Comparison of ENCODE assay signal across 8 cellular contexts in the genomic region with DNA sequence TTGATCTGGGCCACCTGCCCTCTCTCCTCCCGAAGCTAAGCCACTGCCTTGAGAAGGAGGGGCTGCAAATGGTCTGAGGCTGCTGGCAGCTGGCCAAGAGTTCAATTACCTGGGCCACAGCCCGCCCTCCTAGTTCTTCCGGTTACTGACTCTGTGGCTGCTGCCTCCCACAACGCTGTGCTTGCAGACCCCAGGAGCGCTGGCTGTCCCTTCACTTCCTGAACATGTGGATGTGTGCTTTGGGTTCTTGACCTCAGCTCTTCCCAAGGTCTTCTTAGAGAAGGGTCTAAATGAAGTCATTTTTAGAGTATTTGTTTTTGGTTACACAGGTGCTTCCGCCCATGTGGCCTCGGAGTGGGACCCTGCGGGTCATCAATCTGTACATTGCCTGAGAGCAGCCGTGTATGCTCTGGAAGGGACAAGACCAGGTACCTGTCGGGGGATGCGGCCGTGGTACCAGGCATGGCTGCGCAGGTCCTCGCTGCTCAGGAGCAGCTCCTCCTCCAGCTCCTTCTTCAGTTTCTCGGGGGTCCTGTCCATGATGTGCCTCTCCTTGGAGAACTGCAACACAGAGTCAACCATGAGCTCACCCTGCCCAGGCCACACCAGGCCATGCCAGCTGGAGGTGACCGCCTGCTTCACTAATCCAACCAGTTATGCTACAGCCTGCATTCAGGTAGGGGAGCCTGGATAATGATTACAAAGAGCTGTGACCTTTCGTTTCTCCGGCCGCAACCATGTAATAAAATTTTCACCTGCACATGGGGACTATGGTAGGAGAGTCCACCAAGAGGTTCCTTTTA.
A peak's percentile ranks its signal among the peaks of the same experiment; 100 is the strongest.
DNase-seq lines count a peak whose midpoint lies in the region; ATAC-seq and TF ChIP-seq lines count a peak whose summit lies in the region.

No MANE protein-coding gene starts in this region.

- DNase-seq in activated CD4-positive, alpha-beta memory T cell treated with anti-CD3 and anti-CD28 coated beads for 36 hours, result peak; percentile 10
- no peak for DNase-seq in activated CD4-positive, alpha-beta memory T cell treated with anti-CD3 and anti-CD28 coated beads, Interleukin-2, amount 10 ng/mL, durations not matched to agents 7 days and 5 days
- DNase-seq in NCI-H2081 (lab: John Stamatoyannopoulos, UW) (peak; percentile 88 to 94), astrocyte of the hippocampus (ENCODE audit: low read depth, low spot score) (peak; percentile 81), osteoblast (ENCODE audit: insufficient read length, low spot score, missing footprints) (peak; percentile 83), midbrain (lab: John Stamatoyannopoulos, UW) (no peak), GM03348 (ENCODE audit: low spot score) (no peak)

- H3K9me3 Mint-ChIP-seq in activated CD4-positive, alpha-beta memory T cell treated with anti-CD3 and anti-CD28 coated beads for 36 hours, result no peaks in the 10 kb centered on the region
- no peaks in the 10 kb centered on the region for H3K9me3 Mint-ChIP-seq in activated CD4-positive, alpha-beta memory T cell treated with anti-CD3 and anti-CD28 coated beads, Interleukin-2, amount 10 ng/mL, durations not matched to agents 7 days and 5 days

- H3K4me3 ChIP-seq in osteoblast (ENCODE audit: insufficient read depth, low read length), result no peak overlapping the region

- peaks cover 45% of the 10 kb centered on the region for H3K36me3 ChIP-seq in osteoblast (ENCODE audit: insufficient read depth, low read length)

- H2AFZ ChIP-seq in osteoblast (ENCODE audit: low read length), result no peak overlapping the region

- no peak overlapping the region for H3K4me2 ChIP-seq in osteoblast (ENCODE audit: insufficient read depth, low read length)

- peaks cover 95% of the 10 kb centered on the region for H3K79me2 ChIP-seq in osteoblast (ENCODE audit: insufficient read depth, low read length)

- no peak for TF ChIP-seq CTCF in osteoblast (IDR thresholded peaks at IDR 0.05; ENCODE audit: extremely low read depth, low read depth, low read length)

- peak overlapping the region; percentile 49 for H3K27ac ChIP-seq in osteoblast (ENCODE audit: low read depth, low read length)

- H3K27me3 Mint-ChIP-seq in activated CD4-positive, alpha-beta memory T cell treated with anti-CD3 and anti-CD28 coated beads for 36 hours, result peaks cover 2% of the 10 kb centered on the region
- H3K27me3 Mint-ChIP-seq in activated CD4-positive, alpha-beta memory T cell treated with anti-CD3 and anti-CD28 coated beads, Interleukin-2, amount 10 ng/mL, durations not matched to agents 7 days and 5 days, result peaks cover 9% of the 10 kb centered on the region

- H3K4me1 Mint-ChIP-seq in activated CD4-positive, alpha-beta memory T cell treated with anti-CD3 and anti-CD28 coated beads for 36 hours (ENCODE audit: low read depth), result peaks cover 8% of the 10 kb centered on the region
- peaks cover 20% of the 10 kb centered on the region for H3K4me1 Mint-ChIP-seq in activated CD4-positive, alpha-beta memory T cell treated with anti-CD3 and anti-CD28 coated beads, Interleukin-2, amount 10 ng/mL, durations not matched to agents 7 days and 5 days

- intact Hi-C loops in activated CD4-positive, alpha-beta memory T cell treated with anti-CD3 and anti-CD28 coated beads for 36 hours (cut with micrococcal nuclease), result no loop called here

- no peak overlapping the region for H3K27ac Mint-ChIP-seq in activated CD4-positive, alpha-beta memory T cell treated with anti-CD3 and anti-CD28 coated beads for 36 hours
- no peak overlapping the region for H3K27ac Mint-ChIP-seq in activated CD4-positive, alpha-beta memory T cell treated with anti-CD3 and anti-CD28 coated beads, Interleukin-2, amount 10 ng/mL, durations not matched to agents 7 days and 5 days

- H3K36me3 Mint-ChIP-seq in activated CD4-positive, alpha-beta memory T cell treated with anti-CD3 and anti-CD28 coated beads for 36 hours, result no peaks in the 10 kb centered on the region
- no peaks in the 10 kb centered on the region for H3K36me3 Mint-ChIP-seq in activated CD4-positive, alpha-beta memory T cell treated with anti-CD3 and anti-CD28 coated beads, Interleukin-2, amount 10 ng/mL, durations not matched to agents 7 days and 5 days (ENCODE audit: low read depth)

- no peaks in the 10 kb centered on the region for H3K27me3 ChIP-seq in osteoblast (ENCODE audit: insufficient read depth, low read length)

- H4K20me1 ChIP-seq in osteoblast (ENCODE audit: insufficient read depth, low read length), result peaks cover 30% of the 10 kb centered on the region

- H3K4me1 ChIP-seq in osteoblast (ENCODE audit: insufficient read depth, low read length), result peaks cover 31% of the 10 kb centered on the region

- CTCF ChIA-PET in activated CD4-positive, alpha-beta memory T cell treated with anti-CD3 and anti-CD28 coated beads for 36 hours (lab: Charles Lee), result no interaction called here
- CTCF ChIA-PET in activated CD4-positive, alpha-beta memory T cell treated with anti-CD3 and anti-CD28 coated beads, Interleukin-2, amount 10 ng/mL, durations not matched to agents 7 days and 5 days (lab: Charles Lee), result no interaction called here

- H3K9me3 ChIP-seq in osteoblast (ENCODE audit: low read depth, low read length), result no peaks in the 10 kb centered on the region

- ATAC-seq in HG02970 (IDR thresholded peaks at IDR 0.05; ENCODE audit: low FRiP score, unreplicated experiment), result peak; percentile 63

- POLR2A ChIA-PET in activated CD4-positive, alpha-beta memory T cell treated with anti-CD3 and anti-CD28 coated beads for 36 hours (lab: Charles Lee), result no interaction called here
- POLR2A ChIA-PET in activated CD4-positive, alpha-beta memory T cell treated with anti-CD3 and anti-CD28 coated beads, Interleukin-2, amount 10 ng/mL, durations not matched to agents 7 days and 5 days (lab: Charles Lee), result no interaction called here

- H3K4me3 Mint-ChIP-seq in activated CD4-positive, alpha-beta memory T cell treated with anti-CD3 and anti-CD28 coated beads for 36 hours, result no peak overlapping the region
- no peak overlapping the region for H3K4me3 Mint-ChIP-seq in activated CD4-positive, alpha-beta memory T cell treated with anti-CD3 and anti-CD28 coated beads, Interleukin-2, amount 10 ng/mL, durations not matched to agents 7 days and 5 days

Comparison
In these comparisons a context has a peak if more than half of its experiments do, and no peak if none do; other contexts are left out.
1. DNase-seq: peak in activated CD4-positive, alpha-beta memory T cell treated with anti-CD3 and anti-CD28 coated beads for 36 hours (single experiment), NCI-H2081 (2 of 2), astrocyte of the hippocampus (single experiment) and osteoblast (single experiment); none in activated CD4-positive, alpha-beta memory T cell treated with anti-CD3 and anti-CD28 coated beads, Interleukin-2, amount 10 ng/mL, durations not matched to agents 7 days and 5 days (single experiment), midbrain (single experiment) and GM03348 (single experiment).